ENCODE assay signal across 1 cellular context in the genomic region with DNA sequence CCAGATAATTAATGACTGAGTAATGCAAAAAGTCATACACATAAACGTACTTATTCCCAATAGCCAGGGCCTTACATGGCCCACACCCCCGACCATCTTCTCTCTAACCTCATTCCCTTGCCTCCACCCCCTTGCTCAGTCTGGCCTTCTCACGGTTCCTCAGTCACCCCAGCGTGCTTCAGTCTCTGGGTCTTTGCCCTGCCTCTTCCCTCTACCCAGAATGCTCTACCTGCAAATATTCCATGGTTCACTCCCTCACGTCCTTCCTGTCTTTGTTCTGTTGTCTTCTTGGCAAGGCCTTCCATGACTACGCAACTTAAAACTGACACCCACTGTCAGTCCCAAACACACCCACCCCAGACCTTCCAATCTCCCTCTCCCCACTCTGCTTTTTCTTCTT.
TF ChIP-seq lines count a peak whose summit lies in the region.

No MANE protein-coding gene starts in this region.

TF ChIP-seq in WTC11, 78 proteins besides CTCF, POLR2A, EP300 and RAD21:
- TF ChIP-seq SMAD3 (CRISPR knock-in tag; IDR thresholded peaks at IDR 0.05; ENCODE audit: borderline replicate concordance) (no peak), ZNF416 (CRISPR knock-in tag; IDR thresholded peaks at IDR 0.05) (no peak)
